8 cellular contexts compared by ENCODE assay signal in the genomic region with DNA sequence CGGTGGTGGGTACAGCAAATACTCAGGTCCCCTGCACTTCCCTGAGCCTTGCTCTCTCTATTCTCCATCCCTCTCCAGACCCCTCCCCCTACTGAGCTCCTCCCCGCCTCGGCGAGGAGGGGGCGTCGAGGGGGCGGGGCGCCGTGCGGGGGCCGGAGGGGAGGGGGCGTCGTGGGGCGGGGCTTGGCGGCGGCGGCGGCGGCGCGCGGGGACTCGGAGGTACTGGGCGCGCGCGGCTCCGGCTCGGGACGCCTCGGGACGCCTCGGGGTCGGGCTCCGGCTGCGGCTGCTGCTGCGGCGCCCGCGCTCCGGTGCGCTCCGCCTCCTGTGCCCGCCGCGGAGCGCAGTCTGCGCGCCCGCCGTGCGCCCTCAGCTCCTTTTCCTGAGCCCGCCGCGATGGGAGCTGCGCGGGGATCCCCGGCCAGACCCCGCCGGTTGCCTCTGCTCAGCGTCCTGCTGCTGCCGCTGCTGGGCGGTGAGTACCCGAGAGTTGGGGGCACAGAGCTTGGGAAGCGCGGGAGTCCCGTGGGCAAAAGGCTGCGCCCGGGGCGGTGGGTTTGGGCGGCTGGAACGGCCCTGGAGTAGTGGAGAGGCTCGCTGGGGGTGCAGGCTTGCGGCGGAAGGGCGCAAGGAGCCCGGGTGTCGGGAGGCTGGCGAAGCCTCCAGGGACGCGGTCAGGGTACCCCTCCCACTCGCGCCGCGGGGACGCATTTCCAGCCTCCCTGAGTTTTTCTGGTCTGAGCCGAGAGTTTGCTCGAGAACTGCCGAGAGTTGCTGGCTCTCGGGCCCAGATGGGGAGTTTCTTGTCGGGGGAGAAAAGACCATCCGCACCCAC. TPM values are rescaled to one million over a fixed set of nuclear protein-coding genes. Genes with fewer than 3 reads are reported as not detected.
A peak's percentile ranks its signal among the peaks of the same experiment; 100 is the strongest.
DNase-seq lines count a peak whose midpoint lies in the region; ATAC-seq lines count a peak whose summit lies in the region.

A gene (plus strand): TSS at position 222 of the 835 bp plus-strand sequence. CDS start 175 bp downstream, at position 397.

- no peaks in the 10 kb centered on the region for H3K4me1 Mint-ChIP-seq in central memory CD8-positive, alpha-beta T cell

- peak within 1 kb of the TSS; percentile 86 for H3K9ac ChIP-seq in HUES48 (ENCODE audit: low read depth, low read length)

- peak within 1 kb of the TSS; percentile 49 for H3K4me3 Mint-ChIP-seq in central memory CD8-positive, alpha-beta T cell

- no peak within 1 kb of the TSS for H3K27ac Mint-ChIP-seq in central memory CD8-positive, alpha-beta T cell (ENCODE audit: low read depth)

- H3K27me3 ChIP-seq in HUES48 (ENCODE audit: control insufficient read depth, insufficient read depth, low read length) (no peaks in the 10 kb centered on the region), SJCRH30 (no peaks in the 10 kb centered on the region)

- H3K36me3 ChIP-seq in HUES48 (ENCODE audit: control insufficient read depth, insufficient read depth, low read length) (peaks cover 17% of the 10 kb centered on the region), SJCRH30 (no peaks in the 10 kb centered on the region)

- no peaks in the 10 kb centered on the region for H3K9me3 Mint-ChIP-seq in central memory CD8-positive, alpha-beta T cell

- DNase-seq in CMK (ENCODE audit: low read depth) (peak; percentile 29), SJCRH30 (peak; percentile 80), kidney tubule cell (ENCODE audit: low spot score) (peak; percentile 55)
- no peak for DNase-seq in central memory CD8-positive, alpha-beta T cell (ENCODE audit: low spot score in 2 of 2)
- peak; percentile 34 to 48 for DNase-seq in stimulated activated CD4-positive, alpha-beta T cell treated with anti-CD3 and anti-CD28 coated beads, Interleukin-4, amount 100 ng/mL, for 4 hours

- H3K36me3 Mint-ChIP-seq in central memory CD8-positive, alpha-beta T cell (ENCODE audit: insufficient read depth) = peaks cover 4% of the 10 kb centered on the region

- H3K27me3 Mint-ChIP-seq in central memory CD8-positive, alpha-beta T cell = peaks cover 13% of the 10 kb centered on the region

- H3K27ac ChIP-seq in HUES48 (ENCODE audit: low read depth, low read length) (peak within 1 kb of the TSS; percentile 86), SJCRH30 (peak within 1 kb of the TSS; percentile 55)

- H3K4me3 ChIP-seq in HUES48 (ENCODE audit: low read depth, low read length) (peak within 1 kb of the TSS; percentile 95), SJCRH30 (peak within 1 kb of the TSS; percentile 90)

- H3K9me3 ChIP-seq in HUES48 (ENCODE audit: control insufficient read depth, insufficient read depth, low read length) (no peaks in the 10 kb centered on the region), SJCRH30 (replicated peaks) (no peaks in the 10 kb centered on the region)

- H3K4me1 ChIP-seq in HUES48 (ENCODE audit: control insufficient read depth, insufficient read depth, low read length) (peaks cover 28% of the 10 kb centered on the region), SJCRH30 (peaks cover 5% of the 10 kb centered on the region; the same call in 1 of the 2 replicates)

- ATAC-seq in central memory CD8-positive, alpha-beta T cell (replicated peaks; ENCODE audit: extremely low read depth, poor library complexity, severe bottlenecking) = peak; percentile 54
- ATAC-seq in GM21390 (IDR thresholded peaks at IDR 0.05; ENCODE audit: unreplicated experiment) (no peak), GM21526 (IDR thresholded peaks at IDR 0.05; ENCODE audit: low FRiP score, unreplicated experiment) (no peak)

RNA-seq across cellular contexts. Expression of the gene that starts here (rescaled TPM):
- 84.2 and 88.3 TPM in 2 replicates for total RNA-seq in SJCRH30 (2014; rRNA removed; shearing (Covaris generic))

Comparison
In these comparisons a context has a peak if more than half of its experiments do, and no peak if none do; other contexts are left out.
1. DNase-seq: peak in CMK (single experiment), SJCRH30 (2 of 2), kidney tubule cell (single experiment) and stimulated activated CD4-positive, alpha-beta T cell treated with anti-CD3 and anti-CD28 coated beads, Interleukin-4, amount 100 ng/mL, for 4 hours (2 of 2); none in central memory CD8-positive, alpha-beta T cell (0 of 2).